ENCODE assay signal across 15 cellular contexts in the genomic region with DNA sequence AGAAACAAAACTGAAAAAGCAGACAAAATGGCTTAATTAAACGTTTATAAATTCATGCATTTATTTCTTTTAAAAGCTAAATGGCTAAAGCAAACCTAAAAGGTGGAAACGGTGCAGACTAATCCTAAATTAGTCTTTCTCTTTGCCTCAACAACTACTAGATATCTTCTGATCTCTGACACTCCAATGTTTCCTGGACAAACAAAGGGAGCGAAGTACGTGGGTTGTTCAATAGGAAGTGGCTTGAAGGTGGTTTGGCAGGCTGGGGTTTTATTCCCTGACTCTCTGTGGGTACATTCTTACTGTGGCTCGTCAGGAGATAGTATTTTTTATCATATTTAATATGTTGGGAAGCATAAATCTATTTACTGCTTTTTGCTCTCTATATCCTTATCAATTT. TPM values are rescaled to one million over a fixed set of nuclear protein-coding genes. Genes with fewer than 3 reads are reported as not detected.
DNase-seq lines count a peak whose midpoint lies in the region; ATAC-seq, FAIRE-seq and TF ChIP-seq lines count a peak whose summit lies in the region.
"Had no signal": no experiment of that assay in that cellular context is flagged by ENCODE, and none has a peak within 500 bp of the region (broad histone marks: within the 10 kb centered on the region; RNA-seq: fewer than 3 reads in every experiment).

No MANE protein-coding gene starts in this region.

- POLR2A ChIA-PET in GM10248 (lab: Yijun Ruan, JAX): no interaction called here

- peak overlapping the region; percentile 17 for H3K27ac ChIP-seq in astrocyte (ENCODE audit: low read depth, low read length)
- no peak overlapping the region for H3K27ac ChIP-seq in SJCRH30

- H3K27ac Mint-ChIP-seq in CD14-positive monocyte (peak overlapping the region in 1 of 7 donors; percentile 21), astrocyte (ENCODE audit: unreplicated experiment) (peak overlapping the region; percentile 98)
- H3K27ac Mint-ChIP-seq: stimulated activated naive B cell treated with anti-CD40 and anti-IgM and Interleukin-4, amounts not matched to agents 10 μg/mL and 1 μg/mL and 100 μg/mL, for 72 hours had no signal

- FAIRE-seq in astrocyte (lab: Jason Lieb, UNC) (no peak), HTR-8/SVneo (lab: Jason Lieb, UNC) (no peak)

- H3K4me3 ChIP-seq in astrocyte (ENCODE audit: insufficient read depth, low read depth, low read length): no peak overlapping the region
- no peak overlapping the region for H3K4me3 ChIP-seq in SJCRH30
- H3K4me3 ChIP-seq: HAP-1 had no signal

- ATAC-seq in left lobe of liver: peak; percentile 75
- ATAC-seq: stimulated activated naive B cell treated with anti-CD40 and anti-IgM and Interleukin-4, amounts not matched to agents 10 μg/mL and 1 μg/mL and 100 μg/mL, for 72 hours had no signal

- H3K9ac ChIP-seq in astrocyte (ENCODE audit: low read length): peak overlapping the region; percentile 11
- H3K9ac ChIP-seq: SK-N-SH had no signal

- H3K27me3 Mint-ChIP-seq in CD14-positive monocyte (ENCODE audit: low read depth in 3 of 3) (peaks cover 0 to 2% (median 2%) of the 10 kb centered on the region in 3 donors), astrocyte (ENCODE audit: low read depth, unreplicated experiment) (no peaks in the 10 kb centered on the region)

- intact Hi-C loops in CD14-positive monocyte (cut with micrococcal nuclease): no loop called here

- H3K36me3 Mint-ChIP-seq in CD14-positive monocyte: no peaks in the 10 kb centered on the region
- peaks cover 1% of the 10 kb centered on the region for H3K36me3 Mint-ChIP-seq in astrocyte (ENCODE audit: low read depth, unreplicated experiment)

- H2AFZ ChIP-seq in astrocyte (ENCODE audit: low read depth, low read length): no peak overlapping the region

- H3K9me3 Mint-ChIP-seq in CD14-positive monocyte (peaks cover 11 to 23% (median 17%) of the 10 kb centered on the region in 7 donors), astrocyte (ENCODE audit: unreplicated experiment) (peaks cover 11% of the 10 kb centered on the region)

- H3K79me2 ChIP-seq in astrocyte (ENCODE audit: insufficient read depth, low read length): no peaks in the 10 kb centered on the region

- peak overlapping the region; percentile 70 for H3K4me2 ChIP-seq in astrocyte (ENCODE audit: low read length)
- H3K4me2 ChIP-seq: SK-N-SH had no signal

- CTCF ChIA-PET in GM10248 (lab: Yijun Ruan, JAX): no interaction called here

- H3K36me3 ChIP-seq in astrocyte (ENCODE audit: insufficient read depth, low read length) (no peaks in the 10 kb centered on the region), SJCRH30 (no peaks in the 10 kb centered on the region)
- H3K36me3 ChIP-seq: HAP-1 had no signal

- H4K20me1 ChIP-seq in astrocyte (ENCODE audit: insufficient read depth, low read length): no peaks in the 10 kb centered on the region

- H3K27me3 ChIP-seq in astrocyte (ENCODE audit: insufficient read depth, low read length): no peaks in the 10 kb centered on the region
- peaks cover 6% of the 10 kb centered on the region; the same call in 1 of the 2 replicates for H3K27me3 ChIP-seq in SJCRH30

- DNase-seq in CD14-positive monocyte (ENCODE audit: low spot score): no peak
- DNase-seq in HT1080 (ENCODE audit: low read depth): peak; percentile 73
- DNase-seq in astrocyte (ENCODE audit: low read depth): peak; percentile 88
- DNase-seq in left lobe of liver (ENCODE audit: low spot score): no peak
- DNase-seq in GM10248 (ENCODE audit: extremely low spot score): no peak
- no peak for DNase-seq in HTR-8/SVneo (ENCODE audit: insufficient read length, low spot score)
- DNase-seq in SJCRH30: no peak
- DNase-seq in activated CD4-positive, alpha-beta T cell treated with anti-CD3 and anti-CD28 coated beads for 1 hour: no peak
- DNase-seq: anterior cingulate cortex; Calu3; islet precursor cell; NCI-H446 treated with DMSO at 0.1 percent for 48 hours; SK-N-SH; stimulated activated naive B cell treated with anti-CD40 and anti-IgM and Interleukin-4, amounts not matched to agents 10 μg/mL and 1 μg/mL and 100 μg/mL, for 72 hours had no signal

- H3K4me1 ChIP-seq in astrocyte (ENCODE audit: insufficient read depth, low read length) (peaks cover 36% of the 10 kb centered on the region), SJCRH30 (no peaks in the 10 kb centered on the region)
- H3K4me1 ChIP-seq: HAP-1 had no signal

- no peak for TF ChIP-seq CTCF in CD14-positive monocyte (IDR thresholded peaks at IDR 0.05)
- no peak for TF ChIP-seq CTCF in astrocyte (IDR thresholded peaks at IDR 0.05; ENCODE audit: insufficient read depth, low read depth, low read length)
- no peak for TF ChIP-seq CTCF in GM10248 (IDR thresholded peaks at IDR 0.05; ENCODE audit: control extremely low read depth, extremely low read depth, low read depth, missing control alignments)

- H3K4me1 Mint-ChIP-seq in CD14-positive monocyte (peaks cover 12% of the 10 kb centered on the region), astrocyte (ENCODE audit: low read depth, unreplicated experiment) (peaks cover 35% of the 10 kb centered on the region)

- H3K9me3 ChIP-seq in astrocyte (ENCODE audit: insufficient read depth, low read depth, low read length): no peaks in the 10 kb centered on the region
- H3K9me3 ChIP-seq in SJCRH30 (replicated peaks): no peaks in the 10 kb centered on the region
- H3K9me3 ChIP-seq: SK-N-SH had no signal

- H3K4me3 Mint-ChIP-seq in CD14-positive monocyte: peak overlapping the region; percentile 55 to 78
- H3K4me3 Mint-ChIP-seq in astrocyte (ENCODE audit: unreplicated experiment): no peak overlapping the region
- H3K4me3 Mint-ChIP-seq: stimulated activated naive B cell treated with anti-CD40 and anti-IgM and Interleukin-4, amounts not matched to agents 10 μg/mL and 1 μg/mL and 100 μg/mL, for 72 hours had no signal

RNA-seq across cellular contexts. Expression of a gene that starts 49.9 kb away (rescaled TPM):
- not detected for polyA plus RNA-seq in CD14-positive monocyte
- 12.3 and 15.9 TPM in 2 replicates for total RNA-seq in HT1080 (2014; rRNA removed; shearing (Covaris generic))
- 10.2 and 11.7 TPM in 2 replicates for polyA plus RNA-seq in HT1080 (2015; cell fraction: cytosol; rRNA removed)
- 6.0 and 8.2 TPM in 2 replicates for polyA plus RNA-seq in HT1080 (2015; cell fraction: nucleus; rRNA removed)
- total RNA-seq in astrocyte (6.2 and 7.4 TPM in 2 replicates), left lobe of liver (0.35 TPM)
- not detected in 2 replicates for total RNA-seq in SJCRH30 (2014; rRNA removed; shearing (Covaris generic))

Comparison
In these comparisons a context has a peak if more than half of its experiments do, and no peak if none do; other contexts are left out.
1. DNase-seq: peak in HT1080 (single experiment) and astrocyte (single experiment); none in CD14-positive monocyte (single experiment), left lobe of liver (single experiment), GM10248 (single experiment), HTR-8/SVneo (single experiment), SJCRH30 (0 of 2) and activated CD4-positive, alpha-beta T cell treated with anti-CD3 and anti-CD28 coated beads for 1 hour (single experiment).